Comparison of ENCODE assay signal across 6 cellular contexts in genomic region chr19:10568444-10568825, GRCh38. TPM values are rescaled to one million over a fixed set of nuclear protein-coding genes. Genes with fewer than 3 reads are reported as not detected.
DNase-seq lines count a peak whose midpoint lies in the region; ATAC-seq, FAIRE-seq and TF ChIP-seq lines count a peak whose summit lies in the region.

No MANE protein-coding gene starts in this region.

- H3K27me3 ChIP-seq in muscle layer of colon (ENCODE audit: control insufficient read depth in 1 of 2, insufficient read depth in 2 of 2, low read length in 2 of 2), result no peaks in the 10 kb centered on the region

- H3K4me3 ChIP-seq in muscle layer of colon (ENCODE audit: low read depth in 1 of 2, low read length in 2 of 2), result peak overlapping the region; percentile 57 to 67

- peak; percentile 33 for FAIRE-seq in GM12892 (lab: Jason Lieb, UNC)

- H3K36me3 ChIP-seq in muscle layer of colon (ENCODE audit: insufficient read depth, low read length), result no peaks in the 10 kb centered on the region

- H3K9me3 ChIP-seq in muscle layer of colon (ENCODE audit: low read length), result no peaks in the 10 kb centered on the region

- ATAC-seq in HG03520 (IDR thresholded peaks at IDR 0.05; ENCODE audit: unreplicated experiment), result peak; percentile 2

- H3K27ac ChIP-seq in adipose tissue (ENCODE audit: low read depth, low read length) (peak overlapping the region; percentile 28), muscle layer of colon (ENCODE audit: low read depth, low read length) (peak overlapping the region; percentile 72)

- H3K4me1 ChIP-seq in muscle layer of colon (ENCODE audit: insufficient read depth, low read length), result peaks cover 32% of the 10 kb centered on the region

- 0 to 1% (median 0%) methylated on average over 35 to 42 of the region's 49 CpGs for WGBS in adipose tissue, 3 donors

- TF ChIP-seq POLR2A in GM12892 (IDR thresholded peaks at IDR 0.05; ENCODE audit: low read depth, low read length), result no peak

- no peak overlapping the region for H3K9ac ChIP-seq in muscle layer of colon (ENCODE audit: low read length)

- no peak for DNase-seq in GM12892 (ENCODE audit: insufficient read length)
- DNase-seq in NCI-H187 treated with DMSO at 0.1 percent for 48 hours (lab: John Stamatoyannopoulos, UW), result no peak
- DNase-seq in superior temporal gyrus (ENCODE audit: extremely low spot score), result no peak

RNA-seq across cellular contexts. Expression of gene CDKN2D, which starts 0.3 kb away (rescaled TPM):
- polyA plus RNA-seq in GM12892 (2012; ENCODE audit: missing spikeins), result 9.0 TPM
- 10 to 100 TPM in 2 of 3 donors, 1 to 10 TPM in 1; 6.3 to 24.3 (median 22.2) TPM for polyA plus RNA-seq in adipose tissue

RNA-seq across cellular contexts. Expression of gene KRI1, which starts 2.6 kb away (rescaled TPM):
- polyA plus RNA-seq in GM12892 (2012; ENCODE audit: missing spikeins), result 19.1 TPM
- polyA plus RNA-seq in adipose tissue, result 10 to 100 TPM; 14.8 to 17.5 (median 15.2) TPM

RNA-seq across cellular contexts. Expression of gene AP1M2, which starts 18.7 kb away (rescaled TPM):
- polyA plus RNA-seq in GM12892 (2012; ENCODE audit: missing spikeins), result not detected
- 10 to 100 TPM in 1 of 3 donors, 1 to 10 TPM in 1, not detected in 1; 5.4 to 37.3 TPM for polyA plus RNA-seq in adipose tissue

RNA-seq across cellular contexts. Expression of gene ATG4D, which starts 24.7 kb away (rescaled TPM):
- polyA plus RNA-seq in GM12892 (2012; ENCODE audit: missing spikeins), result 10.7 TPM
- 10 to 100 TPM; 12.0 to 23.0 (median 21.5) TPM for polyA plus RNA-seq in adipose tissue

RNA-seq across cellular contexts. Expression of gene S1PR5, which starts 51.2 kb away (rescaled TPM):
- 0.15 TPM for polyA plus RNA-seq in GM12892 (2012; ENCODE audit: missing spikeins)
- under 1 TPM in 2 of 3 donors, not detected in 1; 0.12 to 0.20 TPM for polyA plus RNA-seq in adipose tissue
